Comparison of ENCODE assay signal across 9 cellular contexts in genomic region chr10:89206402-89207180, GRCh38. TPM values are rescaled to one million over a fixed set of nuclear protein-coding genes. Genes with fewer than 3 reads are reported as not detected.
DNase-seq lines count a peak whose midpoint lies in the region; ATAC-seq and TF ChIP-seq lines count a peak whose summit lies in the region.
"Had no signal": no experiment of that assay in that cellular context is flagged by ENCODE, and none has a peak within 500 bp of the region (broad histone marks: within the 10 kb centered on the region; RNA-seq: fewer than 3 reads in every experiment).

No MANE protein-coding gene starts in this region.

- DNase-seq in COLO668 (lab: John Stamatoyannopoulos, UW; ENCODE audit: unreplicated experiment) (peak; percentile 47), LHCN-M2 (ENCODE audit: low read depth) (peak; percentile 44), left ventricle myocardium inferior (peak; percentile 18), renal cortical epithelial cell (ENCODE audit: low read depth) (peak; percentile 9), Kasumi-1 (lab: John Stamatoyannopoulos, UW) (no peak)
- peak; percentile 4 for DNase-seq in activated gamma-delta T cell treated with anti-CD3 and anti-CD28 coated beads, Interleukin-2, amount 50 U/mL, for 16 hours (ENCODE audit: low read depth)
- DNase-seq in NK-92 treated with Interleukin-12 subunit alpha and Interleukin-12 subunit beta, amount 100 ng/mL, for 24 hours (lab: John Stamatoyannopoulos, UW), result no peak

- no peak for ATAC-seq in HG02970 (IDR thresholded peaks at IDR 0.05; ENCODE audit: low FRiP score, unreplicated experiment)

- peaks cover 66% of the 10 kb centered on the region for H3K27me3 ChIP-seq in left ventricle myocardium inferior (ENCODE audit: low read depth)

- peak overlapping the region; percentile 63 for H3K4me3 ChIP-seq in left ventricle myocardium inferior

- H3K36me3 ChIP-seq in left ventricle myocardium inferior, result no peaks in the 10 kb centered on the region

- no peaks in the 10 kb centered on the region for H3K9me3 ChIP-seq in left ventricle myocardium inferior (replicated peaks)

- peaks cover 29% of the 10 kb centered on the region for H3K4me1 ChIP-seq in left ventricle myocardium inferior

- peak overlapping the region; percentile 91 for H3K27ac ChIP-seq in left ventricle myocardium inferior (replicated peaks)
- H3K27ac ChIP-seq: HL-60 had no signal

- TF ChIP-seq CTCF in left ventricle myocardium inferior (IDR thresholded peaks at IDR 0.05; ENCODE audit: borderline replicate concordance), result no peak

- intact Hi-C loops in left ventricle myocardium inferior (cut with micrococcal nuclease), result no loop called here

RNA-seq across cellular contexts. Expression of gene CH25H, which starts 0.5 kb away (rescaled TPM):
- total RNA-seq in LHCN-M2 (2014; rRNA removed) (0.06 TPM in 2 replicates), left ventricle myocardium inferior (0.30 TPM), renal cortical epithelial cell (0.10 TPM in 1 of 2 replicates, not detected in the other)
- polyA plus RNA-seq in LHCN-M2 (2012), result 0.04 TPM

RNA-seq across cellular contexts. Expression of gene LIPA, which starts 45.0 kb away (rescaled TPM):
- total RNA-seq in LHCN-M2 (2014; rRNA removed) (53.5 and 55.6 TPM in 2 replicates), left ventricle myocardium inferior (12.8 TPM), renal cortical epithelial cell (50.4 and 78.7 TPM in 2 replicates)
- 30.3 TPM for polyA plus RNA-seq in LHCN-M2 (2012)

Comparison
In these comparisons a context has a peak if more than half of its experiments do, and no peak if none do; other contexts are left out.
1. DNase-seq: peak in COLO668 (single experiment), LHCN-M2 (single experiment), activated gamma-delta T cell treated with anti-CD3 and anti-CD28 coated beads, Interleukin-2, amount 50 U/mL, for 16 hours (single experiment), left ventricle myocardium inferior (single experiment) and renal cortical epithelial cell (single experiment); none in NK-92 treated with Interleukin-12 subunit alpha and Interleukin-12 subunit beta, amount 100 ng/mL, for 24 hours (single experiment) and Kasumi-1 (0 of 2).